24 cellular contexts compared by ENCODE assay signal in genomic region chr2:73894877-73895276, GRCh38. TPM values are rescaled to one million over a fixed set of nuclear protein-coding genes. Genes with fewer than 3 reads are reported as not detected.
DNase-seq lines count a peak whose midpoint lies in the region; ATAC-seq and TF ChIP-seq lines count a peak whose summit lies in the region.
"Had no signal": no experiment of that assay in that cellular context is flagged by ENCODE, and none has a peak within 500 bp of the region (broad histone marks: within the 10 kb centered on the region; RNA-seq: fewer than 3 reads in every experiment).

No MANE protein-coding gene starts in this region.

- TF ChIP-seq CTCF in ascending aorta (IDR thresholded peaks at IDR 0.05) (no peak), tibial artery (IDR thresholded peaks at IDR 0.05) (no peak), RWPE1 (conservative IDR thresholded peaks at IDR 0.05; ENCODE audit: low read depth) (no peak)

- H3K4me1 ChIP-seq in ascending aorta (peaks cover 5 to 14% of the 10 kb centered on the region in 2 donors), tibial artery (peaks cover 0 to 74% (median 24%) of the 10 kb centered on the region in 4 donors)
- peaks cover 0 to 13% of the 10 kb centered on the region in 2 donors for H3K4me1 ChIP-seq in naive thymus-derived CD4-positive, alpha-beta T cell (ENCODE audit: control insufficient read depth in 2 of 2, insufficient read depth in 2 of 2, low read length in 2 of 2)
- H3K4me1 ChIP-seq: right atrium auricular region had no signal

- no peaks in the 10 kb centered on the region for H3K27me3 Mint-ChIP-seq in T-helper 1 cell treated with Interleukin-12 subunit alpha and Interleukin-12 subunit beta and Interleukin-4 antibody, amounts not matched to agents 30 μg/mL and 1 μg/mL, for 36 hours (ENCODE audit: low read depth)
- H3K27me3 Mint-ChIP-seq in naive thymus-derived CD4-positive, alpha-beta T cell: no peaks in the 10 kb centered on the region
- H3K27me3 Mint-ChIP-seq: activated CD4-positive, alpha-beta memory T cell treated with anti-CD3 and anti-CD28 coated beads for 36 hours had no signal

- H3K36me3 ChIP-seq in ascending aorta (no peaks in the 10 kb centered on the region), tibial artery (no peaks in the 10 kb centered on the region)
- no peaks in the 10 kb centered on the region for H3K36me3 ChIP-seq in naive thymus-derived CD4-positive, alpha-beta T cell (ENCODE audit: control insufficient read depth in 2 of 3, insufficient read depth in 3 of 3, low read length in 3 of 3)
- H3K36me3 ChIP-seq: BLaER1, HAP-1, right atrium auricular region had no signal

- ATAC-seq in naive thymus-derived CD4-positive, alpha-beta T cell: no peak

- CTCF ChIA-PET in naive thymus-derived CD4-positive, alpha-beta T cell (lab: Charles Lee): interaction anchor here (0.7 to 0.9 kb wide), 2 partner anchors 71 to 94 kb away, joined by 3 read pairs; no protein-coding TSS in a partner anchor
- CTCF ChIA-PET in RWPE1 (lab: Yijun Ruan, JAX): interaction anchor here (0.7 kb wide), 1 partner anchor 19 kb away, joined by 10 read pairs; no protein-coding TSS in a partner anchor

- peak overlapping the region; percentile 8 for H3K27ac Mint-ChIP-seq in T-helper 1 cell treated with Interleukin-12 subunit alpha and Interleukin-12 subunit beta and Interleukin-4 antibody, amounts not matched to agents 30 μg/mL and 1 μg/mL, for 36 hours
- peak overlapping the region in 6 of 9 donors; percentile 26 to 90 (median 54) for H3K27ac Mint-ChIP-seq in naive thymus-derived CD4-positive, alpha-beta T cell
- H3K27ac Mint-ChIP-seq: activated CD4-positive, alpha-beta memory T cell treated with anti-CD3 and anti-CD28 coated beads for 36 hours had no signal

- no peaks in the 10 kb centered on the region for H3K9me3 ChIP-seq in ascending aorta
- no peaks in the 10 kb centered on the region for H3K9me3 ChIP-seq in naive thymus-derived CD4-positive, alpha-beta T cell (ENCODE audit: control insufficient read depth in 2 of 3, low read length in 3 of 3)
- no peaks in the 10 kb centered on the region for H3K9me3 ChIP-seq in tibial artery
- H3K9me3 ChIP-seq: BLaER1, HAP-1, right atrium auricular region had no signal

- no peaks in the 10 kb centered on the region for H3K9me3 Mint-ChIP-seq in T-helper 1 cell treated with Interleukin-12 subunit alpha and Interleukin-12 subunit beta and Interleukin-4 antibody, amounts not matched to agents 30 μg/mL and 1 μg/mL, for 36 hours
- no peaks in the 10 kb centered on the region for H3K9me3 Mint-ChIP-seq in naive thymus-derived CD4-positive, alpha-beta T cell
- H3K9me3 Mint-ChIP-seq: activated CD4-positive, alpha-beta memory T cell treated with anti-CD3 and anti-CD28 coated beads for 36 hours had no signal

- H3K4me1 Mint-ChIP-seq in T-helper 1 cell treated with Interleukin-12 subunit alpha and Interleukin-12 subunit beta and Interleukin-4 antibody, amounts not matched to agents 30 μg/mL and 1 μg/mL, for 36 hours (ENCODE audit: low read depth): peaks cover 27% of the 10 kb centered on the region
- peaks cover 13 to 47% (median 36%) of the 10 kb centered on the region in 7 donors for H3K4me1 Mint-ChIP-seq in naive thymus-derived CD4-positive, alpha-beta T cell

- no peaks in the 10 kb centered on the region for H3K36me3 Mint-ChIP-seq in T-helper 1 cell treated with Interleukin-12 subunit alpha and Interleukin-12 subunit beta and Interleukin-4 antibody, amounts not matched to agents 30 μg/mL and 1 μg/mL, for 36 hours (ENCODE audit: low read depth)
- H3K36me3 Mint-ChIP-seq in naive thymus-derived CD4-positive, alpha-beta T cell: no peaks in the 10 kb centered on the region
- H3K36me3 Mint-ChIP-seq: activated CD4-positive, alpha-beta memory T cell treated with anti-CD3 and anti-CD28 coated beads for 36 hours had no signal

- DNase-seq in T-helper 1 cell (no peak), ascending aorta (ENCODE audit: low spot score in 2 of 2) (no peak), tibial artery (peak in 1 of 2 donors; percentile 73), hypothalamus (lab: John Stamatoyannopoulos, UW) (no peak), epidermal melanocyte (ENCODE audit: insufficient read length, low spot score) (no peak), RWPE1 (ENCODE audit: low spot score) (no peak)
- DNase-seq in naive thymus-derived CD4-positive, alpha-beta T cell: no peak
- DNase-seq: activated CD4-positive, alpha-beta memory T cell treated with anti-CD3 and anti-CD28 coated beads for 36 hours; amniotic stem cell; hippocampal formation; kidney; mammary epithelial cell; NCI-H2029; NCI-H446; NK-92 treated with Interleukin-12 subunit alpha and Interleukin-12 subunit beta, amount 100 ng/mL, for 24 hours; stimulated activated CD4-positive, alpha-beta T cell treated with anti-CD3 and anti-CD28 coated beads, Interleukin-15, amount 100 ng/mL, for 24 hours; stimulated activated naive CD4-positive, alpha-beta T cell treated with Interleukin-2 at 50 U/mL for 16 hours had no signal

- H3K27me3 ChIP-seq in ascending aorta (no peaks in the 10 kb centered on the region), tibial artery (no peaks in the 10 kb centered on the region)
- no peaks in the 10 kb centered on the region for H3K27me3 ChIP-seq in naive thymus-derived CD4-positive, alpha-beta T cell (ENCODE audit: control insufficient read depth in 2 of 2, insufficient read depth in 2 of 2, low read length in 2 of 2)
- H3K27me3 ChIP-seq: BLaER1, right atrium auricular region had no signal

- peak overlapping the region; percentile 24 to 65 for H3K4me3 ChIP-seq in ascending aorta
- H3K4me3 ChIP-seq in naive thymus-derived CD4-positive, alpha-beta T cell (ENCODE audit: low read length): no peak overlapping the region
- H3K4me3 ChIP-seq in tibial artery: peak overlapping the region; percentile 60 to 62
- H3K4me3 ChIP-seq: BLaER1, HAP-1, right atrium auricular region had no signal

- POLR2A ChIA-PET in naive thymus-derived CD4-positive, alpha-beta T cell (lab: Charles Lee): interaction anchor here (1.0 kb wide), 1 partner anchor 8 kb away, joined by 3 read pairs; no protein-coding TSS in a partner anchor
- POLR2A ChIA-PET in RWPE1 (lab: Yijun Ruan, JAX; ENCODE audit: low non-redundant PET): no interaction called here

- intact Hi-C loops in ascending aorta (cut with DNase I): loop anchor here (2.0 to 5.0 kb wide), 2 partner anchors 33 to 66 kb away; partner anchors contain the start of gene STAMBP
- intact Hi-C loops in naive thymus-derived CD4-positive, alpha-beta T cell (cut with micrococcal nuclease): loop anchor here in 1 of 2 donors (5.0 kb wide), 1 partner anchor 33 kb away; no protein-coding TSS in a partner anchor
- intact Hi-C loops in tibial artery (cut with DNase I; ENCODE audit: low total_unique reads): no loop called here

- H3K27ac ChIP-seq in ascending aorta (peak overlapping the region; percentile 87 to 91), tibial artery (peak overlapping the region; percentile 88 to 91), RWPE1 (no peak overlapping the region)
- no peak overlapping the region for H3K27ac ChIP-seq in naive thymus-derived CD4-positive, alpha-beta T cell (ENCODE audit: low read depth, low read length)
- H3K27ac ChIP-seq: 22Rv1, BLaER1, HL-60, right atrium auricular region had no signal

- H3K4me3 Mint-ChIP-seq in T-helper 1 cell treated with Interleukin-12 subunit alpha and Interleukin-12 subunit beta and Interleukin-4 antibody, amounts not matched to agents 30 μg/mL and 1 μg/mL, for 36 hours: no peak overlapping the region
- peak overlapping the region in 1 of 10 donors; percentile 32 for H3K4me3 Mint-ChIP-seq in naive thymus-derived CD4-positive, alpha-beta T cell
- H3K4me3 Mint-ChIP-seq: activated CD4-positive, alpha-beta memory T cell treated with anti-CD3 and anti-CD28 coated beads for 36 hours had no signal

RNA-seq across cellular contexts. Expression of gene ACTG2, which starts 2.1 kb away (rescaled TPM):
- 134 TPM for total RNA-seq in ascending aorta
- not detected for total RNA-seq in naive thymus-derived CD4-positive, alpha-beta T cell
- polyA plus RNA-seq in naive thymus-derived CD4-positive, alpha-beta T cell: not detected
- total RNA-seq: activated CD4-positive, alpha-beta memory T cell treated with anti-CD3 and anti-CD28 coated beads for 36 hours; G401 had no signal

RNA-seq across cellular contexts. Expression of gene DGUOK, which starts 31.8 kb away (rescaled TPM):
- total RNA-seq in ascending aorta: 79.7 TPM
- total RNA-seq in naive thymus-derived CD4-positive, alpha-beta T cell: 10 to 100 TPM; 43.1 to 73.9 (median 65.8) TPM
- polyA plus RNA-seq in naive thymus-derived CD4-positive, alpha-beta T cell: 100 to 1,000 TPM; 207 to 220 TPM

Comparison
In these comparisons a context has a peak if more than half of its experiments do, and no peak if none do; other contexts are left out.
1. H3K27ac ChIP-seq: peak in ascending aorta (2 of 2) and tibial artery (2 of 2); none in naive thymus-derived CD4-positive, alpha-beta T cell (single experiment) and RWPE1 (single experiment).
2. RNA of gene ACTG2, which starts 2.1 kb away (total RNA-seq): 134 TPM in ascending aorta (single experiment); not detected in naive thymus-derived CD4-positive, alpha-beta T cell; every median in the first group is over 100 times any median in the second.